In genomic region chr11:59135648-59136461, GRCh38 we compare ENCODE assay signal across 1 cellular context.
TF ChIP-seq lines count a peak whose summit lies in the region.

No MANE protein-coding gene starts in this region.

TF ChIP-seq in HepG2, 621 proteins besides CTCF, POLR2A, EP300 and RAD21 (continued from another document):
- TF ChIP-seq DZIP1 (CRISPR knock-in tag; IDR thresholded peaks at IDR 0.05), result no peak
